In genomic region chr16:87367556-87367955, GRCh38 we compare ENCODE assay signal across 13 cellular contexts. TPM values are rescaled to one million over a fixed set of nuclear protein-coding genes. Genes with fewer than 3 reads are reported as not detected.
DNase-seq lines count a peak whose midpoint lies in the region; ATAC-seq, FAIRE-seq and TF ChIP-seq lines count a peak whose summit lies in the region.
"Had no signal": no experiment of that assay in that cellular context is flagged by ENCODE, and none has a peak within 500 bp of the region (broad histone marks: within the 10 kb centered on the region; RNA-seq: fewer than 3 reads in every experiment).

No MANE protein-coding gene starts in this region.

- peaks cover 38 to 48% of the 10 kb centered on the region in 2 donors for H3K36me3 Mint-ChIP-seq in CD14-positive monocyte

- H3K9ac ChIP-seq in GM12878 (ENCODE audit: control insufficient read depth, insufficient read depth, low read length), result no peak overlapping the region

- H3K4me1 Mint-ChIP-seq in CD14-positive monocyte, result peaks cover 25% of the 10 kb centered on the region

- H4K20me1 ChIP-seq in GM12878 (ENCODE audit: control insufficient read depth, insufficient read depth), result no peaks in the 10 kb centered on the region

- no peak for ATAC-seq in left cardiac atrium
- no peak for ATAC-seq in GM12878
- ATAC-seq in gastrocnemius medialis, result no peak
- no peak for ATAC-seq in GM18909 (IDR thresholded peaks at IDR 0.05; ENCODE audit: poor library complexity, unreplicated experiment)
- ATAC-seq in HG03095 (IDR thresholded peaks at IDR 0.05; ENCODE audit: unreplicated experiment), result no peak

- WGBS in GM12878 (ENCODE audit: insufficient coverage, insufficient replicate concordance, low lambda C conversion rate, missing lambda C conversion rate), result 94% methylated on average over 9 of the region's 9 CpGs

- no peak overlapping the region for H3K4me3 ChIP-seq in left ventricle myocardium inferior
- H3K4me3 ChIP-seq in GM12878, result no peak overlapping the region
- H3K4me3 ChIP-seq in gastrocnemius medialis, result no peak overlapping the region

- no peak for TF ChIP-seq RAD21 in GM12878 (IDR thresholded peaks at IDR 0.05; ENCODE audit: insufficient read depth, low read depth, low read length)

- TF ChIP-seq EP300 in GM12878 (IDR thresholded peaks at IDR 0.05; ENCODE audit: borderline replicate concordance in 1 of 2, control insufficient read depth in 1 of 2, low read depth in 2 of 2, low read length in 2 of 2), result no peak

- peaks cover 11% of the 10 kb centered on the region for H3K79me2 ChIP-seq in GM12878 (ENCODE audit: control insufficient read depth, insufficient read depth, low read length)

- no peak for DNase-seq in left ventricle myocardium inferior
- no peak for DNase-seq in left cardiac atrium
- DNase-seq in G401 (ENCODE audit: low spot score), result peak; percentile 77
- no peak for DNase-seq in GM12878 (ENCODE audit: low read depth, low spot score)
- DNase-seq in gastrocnemius medialis, result no peak
- no peak for DNase-seq in CD14-positive monocyte (ENCODE audit: low spot score)
- DNase-seq: MV-4-11, NCI-H2081, NCI-H2227 treated with DMSO at 0.1 percent for 48 hours, NCI-H526 treated with DMSO at 0.1 percent for 48 hours had no signal

- H3K27me3 Mint-ChIP-seq in CD14-positive monocyte (ENCODE audit: low read depth in 3 of 3), result peaks cover 88 to 95% (median 89%) of the 10 kb centered on the region in 3 donors

- TF ChIP-seq POLR2A in GM12878 (IDR thresholded peaks at IDR 0.05; ENCODE audit: low read depth, low read length) (no peak), gastrocnemius medialis (IDR thresholded peaks at IDR 0.05) (no peak)

- H3K9me3 ChIP-seq in left ventricle myocardium inferior (replicated peaks) (no peaks in the 10 kb centered on the region), GM12878 (replicated peaks; ENCODE audit: control insufficient read depth, insufficient read depth, low read length) (no peaks in the 10 kb centered on the region), gastrocnemius medialis (no peaks in the 10 kb centered on the region)

- FAIRE-seq in GM12878 (lab: Jason Lieb, UNC), result no peak
- FAIRE-seq: GM18507 had no signal

- intact Hi-C loops in left ventricle myocardium inferior (cut with micrococcal nuclease) (no loop called here), left cardiac atrium (cut with DNase I) (no loop called here), GM12878 (cut with micrococcal nuclease; ENCODE audit: unreplicated experiment) (no loop called here), gastrocnemius medialis (cut with DNase I; ENCODE audit: low total_unique reads) (no loop called here), CD14-positive monocyte (cut with micrococcal nuclease) (no loop called here)

- in situ Hi-C loops in G401 (cut with HindIII; ENCODE audit: low sequenced_read_pairs) (no loop called here), GM12878 (cut with MboI) (no loop called here), gastrocnemius medialis (cut with MboI; ENCODE audit: low sequenced_read_pairs in 4 of 4) (no loop called here)

- POLR2A ChIA-PET in GM12878 (lab: Charles Lee), result no interaction called here

- peak overlapping the region in 1 of 2 donors; percentile 82 for H3K4me3 Mint-ChIP-seq in CD14-positive monocyte

- SMC1A ChIA-PET in GM12878 (lab: Charles Lee; ENCODE audit: uncharacterized antibody, unreplicated experiment), result no interaction called here

- peaks cover 4% of the 10 kb centered on the region for H3K36me3 ChIP-seq in left ventricle myocardium inferior
- peaks cover 0 to 3% of the 10 kb centered on the region in 2 experiments; a peak in 3 of 4 replicates for H3K36me3 ChIP-seq in GM12878 (ENCODE audit: control insufficient read depth in 2 of 2, insufficient read depth in 2 of 2, low read length in 1 of 2)
- no peaks in the 10 kb centered on the region for H3K36me3 ChIP-seq in gastrocnemius medialis

- TF ChIP-seq CTCF in left ventricle myocardium inferior (IDR thresholded peaks at IDR 0.05; ENCODE audit: borderline replicate concordance) (no peak), GM12878 (IDR thresholded peaks at IDR 0.05 in 2 of 3, conservative IDR thresholded peaks at IDR 0.05 in 1 of 3; ENCODE audit: control insufficient read depth in 2 of 3, extremely low read depth in 1 of 3, insufficient read depth in 1 of 3, low read depth in 3 of 3, low read length in 3 of 3) (no peak), gastrocnemius medialis (IDR thresholded peaks at IDR 0.05 in 4 of 5, conservative IDR thresholded peaks at IDR 0.05 in 1 of 5) (no peak), CD14-positive monocyte (IDR thresholded peaks at IDR 0.05) (no peak)

- peaks cover 0 to 29% (median 5%) of the 10 kb centered on the region in 7 donors for H3K9me3 Mint-ChIP-seq in CD14-positive monocyte

- no TSS peak for BruUV-seq in GM12878 (replicated peaks; lab: Mats Ljungman, UMichigan)

- no peak overlapping the region for H3K27ac Mint-ChIP-seq in CD14-positive monocyte

- H3K4me2 ChIP-seq in GM12878 (ENCODE audit: control insufficient read depth, insufficient read depth), result no peak overlapping the region

- H3K4me1 ChIP-seq in left ventricle myocardium inferior, result peaks cover 94% of the 10 kb centered on the region
- H3K4me1 ChIP-seq in GM12878 (ENCODE audit: control insufficient read depth, insufficient read depth, low read length), result no peaks in the 10 kb centered on the region
- peaks cover 75 to 94% of the 10 kb centered on the region in 2 donors for H3K4me1 ChIP-seq in gastrocnemius medialis

- no peaks in the 10 kb centered on the region for H3K27me3 ChIP-seq in left ventricle myocardium inferior (ENCODE audit: low read depth)
- H3K27me3 ChIP-seq in GM12878 (replicated peaks in 1 of 2; ENCODE audit: control insufficient read depth in 2 of 2, insufficient read depth in 2 of 2, low read length in 1 of 2), result no peaks in the 10 kb centered on the region
- H3K27me3 ChIP-seq in gastrocnemius medialis, result no peaks in the 10 kb centered on the region

- CTCF ChIA-PET in GM12878 (lab: Yijun Ruan, JAX), result no interaction called here

- RAD21 ChIA-PET in GM12878 (lab: Charles Lee; ENCODE audit: unreplicated experiment), result no interaction called here

- H2AFZ ChIP-seq in GM12878 (ENCODE audit: control insufficient read depth, low read depth, low read length), result no peak overlapping the region

- H3K27ac ChIP-seq in left ventricle myocardium inferior (replicated peaks) (peak overlapping the region; percentile 59), GM12878 (ENCODE audit: control insufficient read depth, insufficient read depth) (no peak overlapping the region), gastrocnemius medialis (peak overlapping the region; percentile 71 to 97 (median 93))

RNA-seq across cellular contexts. Expression of gene FBXO31, which starts 16.0 kb away (rescaled TPM):
- total RNA-seq in left ventricle myocardium inferior (74.5 TPM), left cardiac atrium (10 to 100 TPM; 45.6 to 50.8 TPM), GM12878 (2014; rRNA removed) (13.9 and 14.6 TPM in 2 replicates), GM12878 (2014; rRNA removed; fragmentation: Illumina TruSeq; extraction: Trizol) (7.4 and 8.4 TPM in 2 replicates), GM12878 (2021) (29.2 and 33.1 TPM in 2 replicates), gastrocnemius medialis (100 to 1,000 TPM; 156 to 264 (median 201) TPM)
- total RNA-seq in G401 (2014; rRNA removed; shearing (Covaris generic)), result 11.9 and 15.4 TPM in 2 replicates
- total RNA-seq in GM12878 (2013; cell fraction: nucleolus; rRNA removed), result 24.8 and 40.0 TPM in 2 replicates
- 8.6 TPM for polyA plus RNA-seq in GM12878 (2011; ENCODE audit: low read depth)
- polyA plus RNA-seq in GM12878 (2011; rRNA removed) (9.3 and 14.8 TPM in 2 replicates), GM12878 (2014; fragmentation: Illumina TruSeq; extraction: Trizol) (3.6 and 8.6 TPM in 2 replicates), GM12878 (2014; fragmentation: Nextera tagmentation; extraction: Ambion mirVana) (under 1 TPM; 0.19 to 0.97 TPM), GM12878 (2014; rRNA removed) (15.8 and 22.6 TPM in 2 replicates), GM12878 (2016; fragmentation: Nextera tagmentation; extraction: Ambion mirVana) (10 to 100 TPM in 1 of 2 experiments, 1 to 10 TPM in 1; 10.0 to 10.7 TPM), CD14-positive monocyte (1 to 10 TPM; 2.0 to 3.3 TPM)
- polyA plus RNA-seq in GM12878 (2011; cell fraction: cytosol; rRNA removed), result 11.5 and 13.6 TPM in 2 replicates
- polyA plus RNA-seq in GM12878 (2011; cell fraction: nucleus; rRNA removed), result 42.5 and 42.8 TPM in 2 replicates
- polyA plus RNA-seq in GM12878 (2012), result 18.2 and 20.2 TPM in 2 replicates
- 15.2 and 22.1 TPM in 2 replicates for polyA minus RNA-seq in GM12878 (2011; rRNA and poly(A)+ RNA removed)
- polyA minus RNA-seq in GM12878 (2011; cell fraction: cytosol; rRNA and poly(A)+ RNA removed), result 4.8 and 7.2 TPM in 2 replicates
- polyA minus RNA-seq in GM12878 (2011; cell fraction: nucleus; rRNA and poly(A)+ RNA removed), result 15.7 and 23.9 TPM in 2 replicates

RNA-seq across cellular contexts. Expression of gene MAP1LC3B, which starts 24.6 kb away (rescaled TPM):
- total RNA-seq in left ventricle myocardium inferior (131 TPM), left cardiac atrium (10 to 100 TPM; 82.9 to 90.2 TPM), GM12878 (2014; rRNA removed) (7.4 and 8.1 TPM in 2 replicates), GM12878 (2014; rRNA removed; fragmentation: Illumina TruSeq; extraction: Trizol) (6.1 and 7.2 TPM in 2 replicates), GM12878 (2021) (21.4 and 21.5 TPM in 2 replicates), gastrocnemius medialis (100 to 1,000 TPM in 3 of 4 donors, 10 to 100 TPM in 1; 76.3 to 165 (median 122) TPM)
- total RNA-seq in G401 (2014; rRNA removed; shearing (Covaris generic)), result 26.7 and 40.8 TPM in 2 replicates
- total RNA-seq in GM12878 (2013; cell fraction: nucleolus; rRNA removed), result 16.7 and 17.8 TPM in 2 replicates
- 24.7 TPM for polyA plus RNA-seq in GM12878 (2011; ENCODE audit: low read depth)
- polyA plus RNA-seq in GM12878 (2011; rRNA removed) (15.5 and 16.9 TPM in 2 replicates), GM12878 (2014; fragmentation: Illumina TruSeq; extraction: Trizol) (22.0 and 27.1 TPM in 2 replicates), GM12878 (2014; fragmentation: Nextera tagmentation; extraction: Ambion mirVana) (10 to 100 TPM in 1 of 2 experiments, 1 to 10 TPM in 1; 9.1 to 11.9 TPM), GM12878 (2014; rRNA removed) (9.4 and 10.3 TPM in 2 replicates), GM12878 (2016; fragmentation: Nextera tagmentation; extraction: Ambion mirVana) (10 to 100 TPM; 42.7 to 42.8 TPM), CD14-positive monocyte (100 to 1,000 TPM; 102 to 147 TPM)
- polyA plus RNA-seq in GM12878 (2011; cell fraction: cytosol; rRNA removed), result 8.0 and 13.2 TPM in 2 replicates
- polyA plus RNA-seq in GM12878 (2011; cell fraction: nucleus; rRNA removed), result 7.3 and 8.1 TPM in 2 replicates
- 31.9 and 34.0 TPM in 2 replicates for polyA plus RNA-seq in GM12878 (2012)
- 7.8 and 9.0 TPM in 2 replicates for polyA minus RNA-seq in GM12878 (2011; rRNA and poly(A)+ RNA removed)
- polyA minus RNA-seq in GM12878 (2011; cell fraction: cytosol; rRNA and poly(A)+ RNA removed), result 4.1 and 8.4 TPM in 2 replicates
- polyA minus RNA-seq in GM12878 (2011; cell fraction: nucleus; rRNA and poly(A)+ RNA removed), result 4.4 and 5.6 TPM in 2 replicates

RNA-seq across cellular contexts. Expression of gene C16orf95, which starts 50.4 kb away (rescaled TPM):
- total RNA-seq in left ventricle myocardium inferior (3.2 TPM), left cardiac atrium (1 to 10 TPM; 3.2 to 3.4 TPM), GM12878 (2014; rRNA removed) (4.7 and 7.2 TPM in 2 replicates), GM12878 (2014; rRNA removed; fragmentation: Illumina TruSeq; extraction: Trizol) (3.4 TPM in 2 replicates), GM12878 (2021) (10.5 and 11.7 TPM in 2 replicates), gastrocnemius medialis (1 to 10 TPM in 3 of 4 donors, under 1 TPM in 1; 0.22 to 3.8 (median 1.3) TPM)
- 7.0 and 14.2 TPM in 2 replicates for total RNA-seq in G401 (2014; rRNA removed; shearing (Covaris generic))
- total RNA-seq in GM12878 (2013; cell fraction: nucleolus; rRNA removed), result 8.1 and 8.3 TPM in 2 replicates
- 3.7 TPM for polyA plus RNA-seq in GM12878 (2011; ENCODE audit: low read depth)
- polyA plus RNA-seq in GM12878 (2011; rRNA removed) (1.8 and 4.8 TPM in 2 replicates), GM12878 (2014; fragmentation: Illumina TruSeq; extraction: Trizol) (1.0 and 1.5 TPM in 2 replicates), GM12878 (2014; fragmentation: Nextera tagmentation; extraction: Ambion mirVana) (1 to 10 TPM in 1 of 2 experiments, under 1 TPM in 1; 0.90 to 4.8 TPM), GM12878 (2014; rRNA removed) (6.2 and 8.1 TPM in 2 replicates), GM12878 (2016; fragmentation: Nextera tagmentation; extraction: Ambion mirVana) (10 to 100 TPM; 19.5 to 22.7 TPM), CD14-positive monocyte (1 to 10 TPM; 1.7 to 1.9 TPM)
- polyA plus RNA-seq in GM12878 (2011; cell fraction: cytosol; rRNA removed), result 6.5 and 8.2 TPM in 2 replicates
- polyA plus RNA-seq in GM12878 (2011; cell fraction: nucleus; rRNA removed), result 6.8 and 10.2 TPM in 2 replicates
- polyA plus RNA-seq in GM12878 (2012), result 7.1 and 7.5 TPM in 2 replicates
- polyA minus RNA-seq in GM12878 (2011; rRNA and poly(A)+ RNA removed), result 2.7 and 3.4 TPM in 2 replicates
- polyA minus RNA-seq in GM12878 (2011; cell fraction: cytosol; rRNA and poly(A)+ RNA removed), result not detected in 2 replicates
- 4.1 and 4.9 TPM in 2 replicates for polyA minus RNA-seq in GM12878 (2011; cell fraction: nucleus; rRNA and poly(A)+ RNA removed)
